In genomic region chr2:241882090-241882625, GRCh38 we compare ENCODE assay signal across 8 cellular contexts. TPM values are rescaled to one million over a fixed set of nuclear protein-coding genes. Genes with fewer than 3 reads are reported as not detected.
DNase-seq lines count a peak whose midpoint lies in the region; ATAC-seq and TF ChIP-seq lines count a peak whose summit lies in the region.

No MANE protein-coding gene starts in this region.

- H3K36me3 ChIP-seq in mucosa of descending colon (ENCODE audit: low read depth) = no peaks in the 10 kb centered on the region

- TF ChIP-seq CTCF in C4-2B (conservative IDR thresholded peaks at IDR 0.05) (peak; percentile 25), chondrocyte (IDR thresholded peaks at IDR 0.05) (peak; percentile 9), mucosa of descending colon (IDR thresholded peaks at IDR 0.05) (no peak)

- H3K27ac Mint-ChIP-seq in T-helper 17 cell (peak overlapping the region; percentile 96), chondrocyte (ENCODE audit: unreplicated experiment) (peak overlapping the region; percentile 57)
- peak overlapping the region; percentile 86 for H3K27ac Mint-ChIP-seq in stimulated activated naive CD8-positive, alpha-beta T cell treated with anti-CD3 and anti-CD28 coated beads, Interleukin-15, Interleukin-2, amounts not matched to agents 100 ng/mL and 50 ng/mL, for 24 hours

- H3K4me3 ChIP-seq in mucosa of descending colon = no peak overlapping the region

- peaks cover 7% of the 10 kb centered on the region for H3K36me3 Mint-ChIP-seq in T-helper 17 cell (ENCODE audit: low read depth)
- no peaks in the 10 kb centered on the region for H3K36me3 Mint-ChIP-seq in chondrocyte (ENCODE audit: low read depth)
- peaks cover 23% of the 10 kb centered on the region for H3K36me3 Mint-ChIP-seq in stimulated activated naive CD8-positive, alpha-beta T cell treated with anti-CD3 and anti-CD28 coated beads, Interleukin-15, Interleukin-2, amounts not matched to agents 100 ng/mL and 50 ng/mL, for 24 hours (ENCODE audit: low read depth)

- peaks cover 1% of the 10 kb centered on the region for H3K9me3 Mint-ChIP-seq in chondrocyte (ENCODE audit: low read depth)
- no peaks in the 10 kb centered on the region for H3K9me3 Mint-ChIP-seq in stimulated activated naive CD8-positive, alpha-beta T cell treated with anti-CD3 and anti-CD28 coated beads, Interleukin-15, Interleukin-2, amounts not matched to agents 100 ng/mL and 50 ng/mL, for 24 hours

- no peaks in the 10 kb centered on the region for H3K4me1 ChIP-seq in mucosa of descending colon (ENCODE audit: low read depth)

- peak; percentile 2 for TF ChIP-seq POLR2A in GM18951 (IDR thresholded peaks at IDR 0.05; ENCODE audit: extremely low read depth, insufficient read depth, insufficient read length)

- H3K9me3 ChIP-seq in T-helper 17 cell (ENCODE audit: control insufficient read depth, low read length, poor library complexity, severe bottlenecking) (no peaks in the 10 kb centered on the region), mucosa of descending colon (no peaks in the 10 kb centered on the region)

- H3K27me3 Mint-ChIP-seq in T-helper 17 cell = no peaks in the 10 kb centered on the region
- H3K27me3 Mint-ChIP-seq in chondrocyte (ENCODE audit: low read depth) = peaks cover 4% of the 10 kb centered on the region
- H3K27me3 Mint-ChIP-seq in stimulated activated naive CD8-positive, alpha-beta T cell treated with anti-CD3 and anti-CD28 coated beads, Interleukin-15, Interleukin-2, amounts not matched to agents 100 ng/mL and 50 ng/mL, for 24 hours = no peaks in the 10 kb centered on the region

- DNase-seq in T-helper 17 cell (no peak), chondrocyte (ENCODE audit: low spot score) (no peak), mucosa of descending colon (peak; percentile 67 to 82 (median 71)), HT-29 (ENCODE audit: low spot score) (no peak)

- H3K27ac ChIP-seq in C4-2B = peak overlapping the region; percentile 89

- H3K4me1 Mint-ChIP-seq in T-helper 17 cell = peaks cover 37% of the 10 kb centered on the region
- H3K4me1 Mint-ChIP-seq in chondrocyte (ENCODE audit: low read depth) = peaks cover 22% of the 10 kb centered on the region
- H3K4me1 Mint-ChIP-seq in stimulated activated naive CD8-positive, alpha-beta T cell treated with anti-CD3 and anti-CD28 coated beads, Interleukin-15, Interleukin-2, amounts not matched to agents 100 ng/mL and 50 ng/mL, for 24 hours (ENCODE audit: low read depth) = peaks cover 45% of the 10 kb centered on the region

- intact Hi-C loops in mucosa of descending colon (cut with DNase I, micrococcal nuclease) = no loop called here

- peak; percentile 57 for ATAC-seq in HG03135 (IDR thresholded peaks at IDR 0.05; ENCODE audit: unreplicated experiment)
- ATAC-seq in T-helper 17 cell = peak; percentile 41
- ATAC-seq in mucosa of descending colon = peak; percentile 31

- H3K4me3 Mint-ChIP-seq in T-helper 17 cell = peak overlapping the region; percentile 90
- peak overlapping the region; percentile 74 for H3K4me3 Mint-ChIP-seq in chondrocyte (ENCODE audit: unreplicated experiment)
- peak overlapping the region; percentile 82 for H3K4me3 Mint-ChIP-seq in stimulated activated naive CD8-positive, alpha-beta T cell treated with anti-CD3 and anti-CD28 coated beads, Interleukin-15, Interleukin-2, amounts not matched to agents 100 ng/mL and 50 ng/mL, for 24 hours

- in situ Hi-C loops in GM18951 (cut with MboI; ENCODE audit: low sequenced_read_pairs, unreplicated experiment) = no loop called here

RNA-seq across cellular contexts. Expression of gene RTP5, which starts 12.6 kb away (rescaled TPM):
- total RNA-seq in T-helper 17 cell (under 1 TPM in 1 of 2 donors, not detected in 1; 0.12 TPM), chondrocyte (not detected in 3 replicates), mucosa of descending colon (not detected)
- total RNA-seq in HT-29 (2014; rRNA removed; shearing (Covaris generic)) = not detected in 2 replicates

RNA-seq across cellular contexts. Expression of gene PDCD1, which starts 23.5 kb away (rescaled TPM):
- total RNA-seq in T-helper 17 cell = 10 to 100 TPM in 1 of 2 donors, 1 to 10 TPM in 1; 8.1 to 10.4 TPM
- total RNA-seq in chondrocyte = not detected in 3 replicates
- under 1 TPM in 2 of 3 donors, not detected in 1; 0.13 to 0.70 TPM for total RNA-seq in mucosa of descending colon
- total RNA-seq in HT-29 (2014; rRNA removed; shearing (Covaris generic)) = not detected in 2 replicates

Comparison
In these comparisons a context has a peak if more than half of its experiments do, and no peak if none do; other contexts are left out.
1. DNase-seq: peak in mucosa of descending colon (3 of 3); none in T-helper 17 cell (0 of 3), chondrocyte (single experiment) and HT-29 (single experiment).
2. Peak in every context shown above with its lines, with median percentiles within 50 percentile points of each other: ATAC-seq, H3K27ac Mint-ChIP-seq and H3K4me3 Mint-ChIP-seq.